Comparison of ENCODE assay signal across 18 cellular contexts in genomic region chr10:3271385-3272115, GRCh38.
"Had no signal": no experiment of that assay in that cellular context is flagged by ENCODE, and none has a peak within 500 bp of the region (broad histone marks: within the 10 kb centered on the region; RNA-seq: fewer than 3 reads in every experiment).

No MANE protein-coding gene starts in this region.

- DNase-seq: activated CD4-positive, alpha-beta T cell treated with anti-CD3 and anti-CD28 coated beads, Interleukin-2, amount 10 ng/mL, durations not matched to agents 24 days and 14 days; activated CD4-positive, CD25-positive, alpha-beta regulatory T cell; activated CD8-positive, alpha-beta T cell treated with anti-CD3 and anti-CD28 coated beads for 36 hours; activated naive CD4-positive, alpha-beta T cell treated with anti-CD3 and anti-CD28 coated beads, Interleukin-2, amount 50 U/mL, for 16 hours; activated T-cell treated with anti-CD3 and anti-CD28 coated beads, Interleukin-2, amount 50 U/mL, for 4 hours; endodermal cell; erythroblast; foreskin melanocyte; left colon; occipital lobe; posterior cingulate gyrus; stimulated activated CD4-positive, alpha-beta T cell treated with anti-CD3 and anti-CD28 coated beads, Interleukin-2, amount 100 ng/mL, for 24 hours; stimulated activated naive CD8-positive, alpha-beta T cell treated with anti-CD3 and anti-CD28 coated beads, Interleukin-15, Interleukin-2, amounts not matched to agents 100 U/mL and 50 U/mL, for 24 hours; substantia nigra; transverse colon had no signal

- H3K27ac ChIP-seq: transverse colon, vagina had no signal

- H3K9me3 ChIP-seq: transverse colon, vagina had no signal

- H3K36me3 ChIP-seq: transverse colon, vagina had no signal

- H3K4me1 ChIP-seq: transverse colon, vagina had no signal

- H3K4me3 ChIP-seq: lung, transverse colon, vagina had no signal

- H3K27me3 ChIP-seq: transverse colon, vagina had no signal

- ATAC-seq: activated CD8-positive, alpha-beta T cell treated with anti-CD3 and anti-CD28 coated beads for 36 hours; activated T-cell treated with anti-CD3 and anti-CD28 coated beads, Interleukin-2, amount 50 U/mL, for 4 hours; left colon; natural killer cell treated with Interleukin-12 subunit alpha and Interleukin-12 subunit beta and Interleukin-15 and Interleukin-18, amount 100 ng/mL, for 72 hours; stimulated activated naive CD8-positive, alpha-beta T cell treated with anti-CD3 and anti-CD28 coated beads, Interleukin-15, Interleukin-2, amounts not matched to agents 100 U/mL and 50 U/mL, for 24 hours had no signal
